Comparison of ENCODE assay signal across 8 cellular contexts in genomic region chr7:137656227-137656849, GRCh38.
A peak's percentile ranks its signal among the peaks of the same experiment; 100 is the strongest.
DNase-seq lines count a peak whose midpoint lies in the region; ATAC-seq and TF ChIP-seq lines count a peak whose summit lies in the region.

No MANE protein-coding gene starts in this region.

- no peaks in the 10 kb centered on the region for H3K4me1 ChIP-seq in DOHH2 (ENCODE audit: control insufficient read depth, low read length)
- H3K4me1 ChIP-seq in RWPE2 (ENCODE audit: insufficient read depth, poor library complexity, severe bottlenecking), result no peaks in the 10 kb centered on the region
- no peaks in the 10 kb centered on the region for H3K4me1 ChIP-seq in trophoblast cell (ENCODE audit: control insufficient read depth in 1 of 2, insufficient read depth in 2 of 2, low read length in 2 of 2)

- no CpG with 5 or more reads among the region's 8 CpGs for WGBS in trophoblast cell (ENCODE audit: extremely low coverage, insufficient coverage, insufficient read length)

- no peaks in the 10 kb centered on the region for H3K9me3 ChIP-seq in DOHH2 (ENCODE audit: control insufficient read depth, insufficient read depth, low read length)
- no peaks in the 10 kb centered on the region for H3K9me3 ChIP-seq in MG63
- no peaks in the 10 kb centered on the region for H3K9me3 ChIP-seq in RWPE2 (ENCODE audit: severe bottlenecking)
- peaks cover 2% of the 10 kb centered on the region for H3K9me3 ChIP-seq in trophoblast cell (ENCODE audit: insufficient read depth, low read depth, low read length)

- no peak overlapping the region for H3K4me2 ChIP-seq in DOHH2 (ENCODE audit: low read length)
- H3K4me2 ChIP-seq in trophoblast cell (ENCODE audit: low read length), result no peak overlapping the region

- TF ChIP-seq CTCF in DOHH2 (IDR thresholded peaks at IDR 0.05; ENCODE audit: low read depth, low read length, poor library complexity, severe bottlenecking), result peak; percentile 94
- peak; percentile 95 for TF ChIP-seq CTCF in RWPE2 (IDR thresholded peaks at IDR 0.05; ENCODE audit: poor library complexity, severe bottlenecking)

- H3F3A ChIP-seq in DOHH2 (ENCODE audit: control insufficient read depth, insufficient read depth), result no peaks in the 10 kb centered on the region

- no peak overlapping the region for H2AK5ac ChIP-seq in trophoblast cell (ENCODE audit: low read length)

- H3K18ac ChIP-seq in trophoblast cell (ENCODE audit: low read length), result no peak overlapping the region

- no peak overlapping the region for H3K4ac ChIP-seq in trophoblast cell (ENCODE audit: low read depth, low read length)

- H4K12ac ChIP-seq in trophoblast cell (ENCODE audit: low read depth, low read length), result no peak overlapping the region

- H3K79me1 ChIP-seq in trophoblast cell (ENCODE audit: low read length), result no peaks in the 10 kb centered on the region

- H3K4me3 ChIP-seq in DOHH2 (ENCODE audit: low read length), result no peak overlapping the region
- no peak overlapping the region for H3K4me3 ChIP-seq in MG63
- no peak overlapping the region for H3K4me3 ChIP-seq in RWPE2 (ENCODE audit: severe bottlenecking)
- no peak overlapping the region for H3K4me3 ChIP-seq in trophoblast cell (ENCODE audit: low read depth, low read length)

- H2AFZ ChIP-seq in trophoblast cell (ENCODE audit: insufficient read depth, low read length, poor library complexity), result no peak overlapping the region

- H3K27me3 ChIP-seq in DOHH2 (ENCODE audit: control insufficient read depth, low read length) (no peaks in the 10 kb centered on the region), MG63 (no peaks in the 10 kb centered on the region), RWPE2 (ENCODE audit: insufficient read depth, poor library complexity, severe bottlenecking) (no peaks in the 10 kb centered on the region), trophoblast cell (ENCODE audit: insufficient read depth, low read length) (no peaks in the 10 kb centered on the region)

- H3K9me2 ChIP-seq in DOHH2 (replicated peaks; ENCODE audit: control insufficient read depth, low read length), result no peaks in the 10 kb centered on the region

- H4K91ac ChIP-seq in trophoblast cell (ENCODE audit: low read depth, low read length), result no peak overlapping the region

- H3K36me3 ChIP-seq in DOHH2 (ENCODE audit: control insufficient read depth, low read length), result no peaks in the 10 kb centered on the region
- H3K36me3 ChIP-seq in MG63, result no peaks in the 10 kb centered on the region
- no peaks in the 10 kb centered on the region for H3K36me3 ChIP-seq in RWPE2 (ENCODE audit: low read depth)
- no peaks in the 10 kb centered on the region for H3K36me3 ChIP-seq in trophoblast cell (ENCODE audit: control insufficient read depth in 1 of 2, insufficient read depth in 2 of 2, low read length in 2 of 2)

- H3K9ac ChIP-seq in trophoblast cell (ENCODE audit: low read length), result no peak overlapping the region

- no peak overlapping the region for H2BK12ac ChIP-seq in trophoblast cell (ENCODE audit: low read length)

- no peak overlapping the region for H3K14ac ChIP-seq in trophoblast cell (ENCODE audit: low read length)

- H3K27ac ChIP-seq in DOHH2 (ENCODE audit: low read depth, low read length) (no peak overlapping the region), RWPE2 (ENCODE audit: poor library complexity, severe bottlenecking) (no peak overlapping the region), trophoblast cell (ENCODE audit: low read depth, low read length) (no peak overlapping the region)

- H3K79me2 ChIP-seq in DOHH2 (ENCODE audit: control insufficient read depth, low read length), result no peaks in the 10 kb centered on the region
- H3K79me2 ChIP-seq in trophoblast cell (ENCODE audit: control insufficient read depth, insufficient read depth, low read length, poor library complexity), result no peaks in the 10 kb centered on the region

- DNase-seq in H4 (ENCODE audit: low spot score) (peak; percentile 71), MG63 (peak; percentile 43), RWPE2 (ENCODE audit: low spot score) (no peak), glomerular visceral epithelial cell (ENCODE audit: extremely low spot score) (peak; percentile 77), trophoblast cell (peak; percentile 72 to 89)
- DNase-seq in activated naive CD4-positive, alpha-beta T cell treated with Interleukin-2 at 50 U/mL for 16 hours, result peak; percentile 63

- no peak overlapping the region for H2BK5ac ChIP-seq in trophoblast cell (ENCODE audit: low read depth, low read length, poor library complexity)

- H3K23ac ChIP-seq in trophoblast cell (ENCODE audit: low read length), result no peak overlapping the region

- peak; percentile 66; the same call in 2 of the 3 replicates for ATAC-seq in RWPE2 (ENCODE audit: low read depth)
- no peak for ATAC-seq in GM18520 (IDR thresholded peaks at IDR 0.05; ENCODE audit: unreplicated experiment)

- H4K20me1 ChIP-seq in DOHH2 (ENCODE audit: control insufficient read depth, insufficient read depth, low read depth, low read length), result no peaks in the 10 kb centered on the region

- no peak overlapping the region for H4K8ac ChIP-seq in trophoblast cell (ENCODE audit: low read depth, low read length)

- H2BK120ac ChIP-seq in trophoblast cell (ENCODE audit: insufficient read depth, low read length, poor library complexity), result no peak overlapping the region
